In the genomic region with DNA sequence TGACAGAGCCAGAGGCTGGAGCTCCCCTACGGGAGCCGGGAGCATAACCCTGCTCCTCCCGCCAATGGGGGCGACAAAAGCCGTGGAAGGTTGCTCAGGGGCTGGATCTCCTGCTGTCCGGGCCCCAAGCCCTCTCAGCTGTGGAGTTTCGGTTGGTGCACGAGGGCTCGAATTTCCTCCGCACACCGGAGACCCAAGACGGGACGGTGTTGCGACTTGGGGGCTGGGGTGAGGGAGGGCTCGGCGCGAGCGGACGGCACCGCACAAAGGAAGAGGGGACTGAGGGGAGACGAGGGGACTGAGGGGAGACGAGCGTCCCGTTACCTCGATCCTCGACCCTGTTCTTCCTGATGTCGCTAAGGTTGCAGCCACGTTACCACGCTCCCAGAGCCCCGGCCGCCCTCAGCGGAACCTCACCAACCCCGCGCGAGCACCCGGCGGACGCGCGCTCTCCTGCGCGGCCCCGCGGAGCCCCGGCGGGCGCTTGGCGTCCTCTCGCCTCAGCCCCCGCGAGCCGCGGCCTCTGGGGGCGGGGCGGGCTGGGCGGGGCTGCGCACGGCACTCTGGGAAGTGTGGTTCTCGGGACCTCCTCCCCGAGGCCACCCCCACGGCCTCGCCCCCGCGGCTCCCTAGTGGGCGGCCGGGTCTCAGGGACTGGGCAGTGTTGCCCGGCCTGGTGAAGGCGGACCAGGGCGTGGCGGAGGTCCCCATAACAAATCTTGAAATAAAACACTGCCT, we compare ENCODE assay signal across 1 cellular context.
TF ChIP-seq lines count a peak whose summit lies in the region.

A gene (minus strand): TSS at position 525 of the 738 bp plus-strand sequence. CDS start 25,079 bp downstream, outside the sequence.

TF ChIP-seq in GM12878, 131 proteins besides CTCF, POLR2A, EP300 and RAD21 (continued from another document and continues in another):
- TF ChIP-seq RFX5 (IDR thresholded peaks at IDR 0.05; ENCODE audit: low read depth, low read length) (0 out of 2 replicates have a peak, but pooled peaks have one; percentile 21), SMARCA5 (IDR thresholded peaks at IDR 0.05) (no peak), CHD4 (IDR thresholded peaks at IDR 0.05) (no peak), RBBP5 (conservative IDR thresholded peaks at IDR 0.05) (no peak; the same call in 1 of the 2 replicates), TCF7 (IDR thresholded peaks at IDR 0.05; ENCODE audit: borderline replicate concordance) (no peak), NFIC (IDR thresholded peaks at IDR 0.05; ENCODE audit: low read depth, low read length) (no peak), SIX5 (IDR thresholded peaks at IDR 0.05; ENCODE audit: low read depth, low read length, severe bottlenecking) (peak; percentile 69), IKZF1 (conservative IDR thresholded peaks at IDR 0.05) (peak; percentile 72; the same call in 1 of the 2 replicates), POU2F2 (IDR thresholded peaks at IDR 0.05; ENCODE audit: borderline replicate concordance, low read depth, low read length) (peak; percentile 72; the same call in 2 of the 3 replicates), CBX5 (IDR thresholded peaks at IDR 0.05; ENCODE audit: low read depth) (peak; percentile 17; the same call in 1 of the 2 replicates), RB1 (IDR thresholded peaks at IDR 0.05; ENCODE audit: borderline replicate concordance) (no peak), PAX5 (IDR thresholded peaks at IDR 0.05; ENCODE audit: borderline replicate concordance, low read depth, low read length) (no peak; the same call in 1 of the 2 replicates), MYC (IDR thresholded peaks at IDR 0.05; ENCODE audit: insufficient read depth, insufficient read length, insufficient replicate concordance, low read length, severe bottlenecking) (peak; percentile 82), YBX1 (IDR thresholded peaks at IDR 0.05) (no peak), BCL11A (IDR thresholded peaks at IDR 0.05; ENCODE audit: low read depth, low read length) (peak; percentile 39; the same call in 1 of the 2 replicates), HDGF (IDR thresholded peaks at IDR 0.05) (peak; percentile 34; the same call in 1 of the 2 replicates), POLR2AphosphoS5 (IDR thresholded peaks at IDR 0.05; ENCODE audit: low read length) (peak; percentile 94), MEF2A (IDR thresholded peaks at IDR 0.05; ENCODE audit: insufficient read depth, low read depth, low read length) (no peak), TCF12 (IDR thresholded peaks at IDR 0.05; ENCODE audit: low read depth, low read length) (no peak), EGR1 (IDR thresholded peaks at IDR 0.05; ENCODE audit: borderline replicate concordance in 1 of 2, low read depth in 2 of 2, low read length in 2 of 2) (peak in 1 of 2 experiments; percentile 91; a peak in 2 of 3 replicates), TBL1XR1 (IDR thresholded peaks at IDR 0.05; ENCODE audit: low read depth, low read length) (no peak), KDM1A (IDR thresholded peaks at IDR 0.05; ENCODE audit: borderline replicate concordance) (no peak), SP1 (IDR thresholded peaks at IDR 0.05; ENCODE audit: low read depth, low read length) (no peak), IKZF2 (IDR thresholded peaks at IDR 0.05) (peak in 1 of 2 experiments; percentile 24; a peak in 1 of 4 replicates), RELA (IDR thresholded peaks at IDR 0.05; ENCODE audit: borderline replicate concordance, partially characterized antibody) (peak; percentile 1), BACH1 (IDR thresholded peaks at IDR 0.05; ENCODE audit: borderline replicate concordance) (peak; percentile 62), NR2C1 (IDR thresholded peaks at IDR 0.05) (0 out of 2 replicates have a peak, but pooled peaks have one; percentile 29), ZSCAN29 (IDR thresholded peaks at IDR 0.05) (no peak), CEBPB (IDR thresholded peaks at IDR 0.05; ENCODE audit: borderline replicate concordance in 1 of 2, low read depth in 2 of 2, low read length in 2 of 2) (no peak), BHLHE40 (IDR thresholded peaks at IDR 0.05; ENCODE audit: borderline replicate concordance in 1 of 2, low read depth in 2 of 2, low read length in 1 of 2) (peak in 1 of 2 experiments; percentile 44; a peak in 1 of 4 replicates), TCF3 (IDR thresholded peaks at IDR 0.05; ENCODE audit: borderline replicate concordance, insufficient read depth, low read depth, low read length) (peak; percentile 64), SMAD1 (IDR thresholded peaks at IDR 0.05; ENCODE audit: low read depth, partially characterized antibody) (no peak)
- TF ChIP-seq, protein P1, sequence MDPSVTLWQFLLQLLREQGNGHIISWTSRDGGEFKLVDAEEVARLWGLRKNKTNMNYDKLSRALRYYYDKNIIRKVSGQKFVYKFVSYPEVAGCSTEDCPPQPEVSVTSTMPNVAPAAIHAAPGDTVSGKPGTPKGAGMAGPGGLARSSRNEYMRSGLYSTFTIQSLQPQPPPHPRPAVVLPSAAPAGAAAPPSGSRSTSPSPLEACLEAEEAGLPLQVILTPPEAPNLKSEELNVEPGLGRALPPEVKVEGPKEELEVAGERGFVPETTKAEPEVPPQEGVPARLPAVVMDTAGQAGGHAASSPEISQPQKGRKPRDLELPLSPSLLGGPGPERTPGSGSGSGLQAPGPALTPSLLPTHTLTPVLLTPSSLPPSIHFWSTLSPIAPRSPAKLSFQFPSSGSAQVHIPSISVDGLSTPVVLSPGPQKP (IDR thresholded peaks at IDR 0.05; ENCODE audit: low read depth, low read length) = no peak
- TF ChIP-seq, protein P2, sequence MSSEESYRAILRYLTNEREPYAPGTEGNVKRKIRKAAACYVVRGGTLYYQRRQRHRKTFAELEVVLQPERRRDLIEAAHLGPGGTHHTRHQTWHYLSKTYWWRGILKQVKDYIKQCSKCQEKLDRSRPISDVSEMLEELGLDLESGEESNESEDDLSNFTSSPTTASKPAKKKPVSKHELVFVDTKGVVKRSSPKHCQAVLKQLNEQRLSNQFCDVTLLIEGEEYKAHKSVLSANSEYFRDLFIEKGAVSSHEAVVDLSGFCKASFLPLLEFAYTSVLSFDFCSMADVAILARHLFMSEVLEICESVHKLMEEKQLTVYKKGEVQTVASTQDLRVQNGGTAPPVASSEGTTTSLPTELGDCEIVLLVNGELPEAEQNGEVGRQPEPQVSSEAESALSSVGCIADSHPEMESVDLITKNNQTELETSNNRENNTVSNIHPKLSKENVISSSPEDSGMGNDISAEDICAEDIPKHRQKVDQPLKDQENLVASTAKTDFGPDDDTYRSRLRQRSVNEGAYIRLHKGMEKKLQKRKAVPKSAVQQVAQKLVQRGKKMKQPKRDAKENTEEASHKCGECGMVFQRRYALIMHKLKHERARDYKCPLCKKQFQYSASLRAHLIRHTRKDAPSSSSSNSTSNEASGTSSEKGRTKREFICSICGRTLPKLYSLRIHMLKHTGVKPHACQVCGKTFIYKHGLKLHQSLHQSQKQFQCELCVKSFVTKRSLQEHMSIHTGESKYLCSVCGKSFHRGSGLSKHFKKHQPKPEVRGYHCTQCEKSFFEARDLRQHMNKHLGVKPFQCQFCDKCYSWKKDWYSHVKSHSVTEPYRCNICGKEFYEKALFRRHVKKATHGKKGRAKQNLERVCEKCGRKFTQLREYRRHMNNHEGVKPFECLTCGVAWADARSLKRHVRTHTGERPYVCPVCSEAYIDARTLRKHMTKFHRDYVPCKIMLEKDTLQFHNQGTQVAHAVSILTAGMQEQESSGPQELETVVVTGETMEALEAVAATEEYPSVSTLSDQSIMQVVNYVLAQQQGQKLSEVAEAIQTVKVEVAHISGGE (CRISPR knock-in tag; IDR thresholded peaks at IDR 0.05) = no peak
- TF ChIP-seq, protein P3, sequence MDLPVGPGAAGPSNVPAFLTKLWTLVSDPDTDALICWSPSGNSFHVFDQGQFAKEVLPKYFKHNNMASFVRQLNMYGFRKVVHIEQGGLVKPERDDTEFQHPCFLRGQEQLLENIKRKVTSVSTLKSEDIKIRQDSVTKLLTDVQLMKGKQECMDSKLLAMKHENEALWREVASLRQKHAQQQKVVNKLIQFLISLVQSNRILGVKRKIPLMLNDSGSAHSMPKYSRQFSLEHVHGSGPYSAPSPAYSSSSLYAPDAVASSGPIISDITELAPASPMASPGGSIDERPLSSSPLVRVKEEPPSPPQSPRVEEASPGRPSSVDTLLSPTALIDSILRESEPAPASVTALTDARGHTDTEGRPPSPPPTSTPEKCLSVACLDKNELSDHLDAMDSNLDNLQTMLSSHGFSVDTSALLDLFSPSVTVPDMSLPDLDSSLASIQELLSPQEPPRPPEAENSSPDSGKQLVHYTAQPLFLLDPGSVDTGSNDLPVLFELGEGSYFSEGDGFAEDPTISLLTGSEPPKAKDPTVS (IDR thresholded peaks at IDR 0.05; ENCODE audit: low read depth, low read length) = no peak
- TF ChIP-seq, protein P4, sequence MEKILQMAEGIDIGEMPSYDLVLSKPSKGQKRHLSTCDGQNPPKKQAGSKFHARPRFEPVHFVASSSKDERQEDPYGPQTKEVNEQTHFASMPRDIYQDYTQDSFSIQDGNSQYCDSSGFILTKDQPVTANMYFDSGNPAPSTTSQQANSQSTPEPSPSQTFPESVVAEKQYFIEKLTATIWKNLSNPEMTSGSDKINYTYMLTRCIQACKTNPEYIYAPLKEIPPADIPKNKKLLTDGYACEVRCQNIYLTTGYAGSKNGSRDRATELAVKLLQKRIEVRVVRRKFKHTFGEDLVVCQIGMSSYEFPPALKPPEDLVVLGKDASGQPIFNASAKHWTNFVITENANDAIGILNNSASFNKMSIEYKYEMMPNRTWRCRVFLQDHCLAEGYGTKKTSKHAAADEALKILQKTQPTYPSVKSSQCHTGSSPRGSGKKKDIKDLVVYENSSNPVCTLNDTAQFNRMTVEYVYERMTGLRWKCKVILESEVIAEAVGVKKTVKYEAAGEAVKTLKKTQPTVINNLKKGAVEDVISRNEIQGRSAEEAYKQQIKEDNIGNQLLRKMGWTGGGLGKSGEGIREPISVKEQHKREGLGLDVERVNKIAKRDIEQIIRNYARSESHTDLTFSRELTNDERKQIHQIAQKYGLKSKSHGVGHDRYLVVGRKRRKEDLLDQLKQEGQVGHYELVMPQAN (conservative IDR thresholded peaks at IDR 0.05) = 0 out of 2 replicates have a peak, but pooled peaks have one; percentile 15
- TF ChIP-seq, protein P5, sequence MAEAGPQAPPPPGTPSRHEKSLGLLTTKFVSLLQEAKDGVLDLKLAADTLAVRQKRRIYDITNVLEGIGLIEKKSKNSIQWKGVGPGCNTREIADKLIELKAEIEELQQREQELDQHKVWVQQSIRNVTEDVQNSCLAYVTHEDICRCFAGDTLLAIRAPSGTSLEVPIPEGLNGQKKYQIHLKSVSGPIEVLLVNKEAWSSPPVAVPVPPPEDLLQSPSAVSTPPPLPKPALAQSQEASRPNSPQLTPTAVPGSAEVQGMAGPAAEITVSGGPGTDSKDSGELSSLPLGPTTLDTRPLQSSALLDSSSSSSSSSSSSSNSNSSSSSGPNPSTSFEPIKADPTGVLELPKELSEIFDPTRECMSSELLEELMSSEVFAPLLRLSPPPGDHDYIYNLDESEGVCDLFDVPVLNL (IDR thresholded peaks at IDR 0.05; ENCODE audit: low read depth, low read length) = no peak
- TF ChIP-seq, protein P6, sequence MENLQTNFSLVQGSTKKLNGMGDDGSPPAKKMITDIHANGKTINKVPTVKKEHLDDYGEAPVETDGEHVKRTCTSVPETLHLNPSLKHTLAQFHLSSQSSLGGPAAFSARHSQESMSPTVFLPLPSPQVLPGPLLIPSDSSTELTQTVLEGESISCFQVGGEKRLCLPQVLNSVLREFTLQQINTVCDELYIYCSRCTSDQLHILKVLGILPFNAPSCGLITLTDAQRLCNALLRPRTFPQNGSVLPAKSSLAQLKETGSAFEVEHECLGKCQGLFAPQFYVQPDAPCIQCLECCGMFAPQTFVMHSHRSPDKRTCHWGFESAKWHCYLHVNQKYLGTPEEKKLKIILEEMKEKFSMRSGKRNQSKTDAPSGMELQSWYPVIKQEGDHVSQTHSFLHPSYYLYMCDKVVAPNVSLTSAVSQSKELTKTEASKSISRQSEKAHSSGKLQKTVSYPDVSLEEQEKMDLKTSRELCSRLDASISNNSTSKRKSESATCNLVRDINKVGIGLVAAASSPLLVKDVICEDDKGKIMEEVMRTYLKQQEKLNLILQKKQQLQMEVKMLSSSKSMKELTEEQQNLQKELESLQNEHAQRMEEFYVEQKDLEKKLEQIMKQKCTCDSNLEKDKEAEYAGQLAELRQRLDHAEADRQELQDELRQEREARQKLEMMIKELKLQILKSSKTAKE (IDR thresholded peaks at IDR 0.05; ENCODE audit: low read depth, poor library complexity, severe bottlenecking) = no peak
- TF ChIP-seq, protein P7, sequence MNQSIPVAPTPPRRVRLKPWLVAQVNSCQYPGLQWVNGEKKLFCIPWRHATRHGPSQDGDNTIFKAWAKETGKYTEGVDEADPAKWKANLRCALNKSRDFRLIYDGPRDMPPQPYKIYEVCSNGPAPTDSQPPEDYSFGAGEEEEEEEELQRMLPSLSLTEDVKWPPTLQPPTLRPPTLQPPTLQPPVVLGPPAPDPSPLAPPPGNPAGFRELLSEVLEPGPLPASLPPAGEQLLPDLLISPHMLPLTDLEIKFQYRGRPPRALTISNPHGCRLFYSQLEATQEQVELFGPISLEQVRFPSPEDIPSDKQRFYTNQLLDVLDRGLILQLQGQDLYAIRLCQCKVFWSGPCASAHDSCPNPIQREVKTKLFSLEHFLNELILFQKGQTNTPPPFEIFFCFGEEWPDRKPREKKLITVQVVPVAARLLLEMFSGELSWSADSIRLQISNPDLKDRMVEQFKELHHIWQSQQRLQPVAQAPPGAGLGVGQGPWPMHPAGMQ (IDR thresholded peaks at IDR 0.05; ENCODE audit: borderline replicate concordance) = no peak
- TF ChIP-seq, protein P8, sequence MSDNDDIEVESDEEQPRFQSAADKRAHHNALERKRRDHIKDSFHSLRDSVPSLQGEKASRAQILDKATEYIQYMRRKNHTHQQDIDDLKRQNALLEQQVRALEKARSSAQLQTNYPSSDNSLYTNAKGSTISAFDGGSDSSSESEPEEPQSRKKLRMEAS (IDR thresholded peaks at IDR 0.05; ENCODE audit: low read depth, low read length) = peak; percentile 57
- TF ChIP-seq, protein P9, sequence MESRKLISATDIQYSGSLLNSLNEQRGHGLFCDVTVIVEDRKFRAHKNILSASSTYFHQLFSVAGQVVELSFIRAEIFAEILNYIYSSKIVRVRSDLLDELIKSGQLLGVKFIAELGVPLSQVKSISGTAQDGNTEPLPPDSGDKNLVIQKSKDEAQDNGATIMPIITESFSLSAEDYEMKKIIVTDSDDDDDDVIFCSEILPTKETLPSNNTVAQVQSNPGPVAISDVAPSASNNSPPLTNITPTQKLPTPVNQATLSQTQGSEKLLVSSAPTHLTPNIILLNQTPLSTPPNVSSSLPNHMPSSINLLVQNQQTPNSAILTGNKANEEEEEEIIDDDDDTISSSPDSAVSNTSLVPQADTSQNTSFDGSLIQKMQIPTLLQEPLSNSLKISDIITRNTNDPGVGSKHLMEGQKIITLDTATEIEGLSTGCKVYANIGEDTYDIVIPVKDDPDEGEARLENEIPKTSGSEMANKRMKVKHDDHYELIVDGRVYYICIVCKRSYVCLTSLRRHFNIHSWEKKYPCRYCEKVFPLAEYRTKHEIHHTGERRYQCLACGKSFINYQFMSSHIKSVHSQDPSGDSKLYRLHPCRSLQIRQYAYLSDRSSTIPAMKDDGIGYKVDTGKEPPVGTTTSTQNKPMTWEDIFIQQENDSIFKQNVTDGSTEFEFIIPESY (IDR thresholded peaks at IDR 0.05) = no peak
- TF ChIP-seq, protein P10, sequence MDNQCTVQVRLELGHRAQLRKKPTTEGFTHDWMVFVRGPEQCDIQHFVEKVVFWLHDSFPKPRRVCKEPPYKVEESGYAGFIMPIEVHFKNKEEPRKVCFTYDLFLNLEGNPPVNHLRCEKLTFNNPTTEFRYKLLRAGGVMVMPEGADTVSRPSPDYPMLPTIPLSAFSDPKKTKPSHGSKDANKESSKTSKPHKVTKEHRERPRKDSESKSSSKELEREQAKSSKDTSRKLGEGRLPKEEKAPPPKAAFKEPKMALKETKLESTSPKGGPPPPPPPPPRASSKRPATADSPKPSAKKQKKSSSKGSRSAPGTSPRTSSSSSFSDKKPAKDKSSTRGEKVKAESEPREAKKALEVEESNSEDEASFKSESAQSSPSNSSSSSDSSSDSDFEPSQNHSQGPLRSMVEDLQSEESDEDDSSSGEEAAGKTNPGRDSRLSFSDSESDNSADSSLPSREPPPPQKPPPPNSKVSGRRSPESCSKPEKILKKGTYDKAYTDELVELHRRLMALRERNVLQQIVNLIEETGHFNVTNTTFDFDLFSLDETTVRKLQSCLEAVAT (IDR thresholded peaks at IDR 0.05) = peak; percentile 50; the same call in 1 of the 2 replicates
